Comparison of ENCODE assay signal across 24 cellular contexts in the genomic region with DNA sequence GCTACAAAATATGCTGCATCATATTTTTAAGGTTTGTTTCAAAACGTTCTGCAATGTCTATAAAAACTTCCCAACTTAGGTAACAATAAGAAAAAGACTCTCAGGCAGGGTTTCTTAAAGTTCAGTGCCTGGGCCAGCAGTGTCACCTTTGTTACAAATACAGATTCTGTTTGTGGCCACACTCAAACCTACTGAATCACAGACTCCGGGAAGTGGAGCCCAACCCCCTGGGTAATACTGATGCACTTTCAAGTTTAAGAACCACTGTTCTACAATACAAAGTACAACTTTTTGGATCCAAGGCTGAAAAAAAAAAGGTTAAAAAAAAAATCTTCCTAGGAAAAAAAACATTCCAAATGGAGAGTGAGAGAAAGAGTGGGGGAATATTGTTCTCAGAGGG.
DNase-seq lines count a peak whose midpoint lies in the region; ATAC-seq and TF ChIP-seq lines count a peak whose summit lies in the region.
"Had no signal": no experiment of that assay in that cellular context is flagged by ENCODE, and none has a peak within 500 bp of the region (broad histone marks: within the 10 kb centered on the region; RNA-seq: fewer than 3 reads in every experiment).

No MANE protein-coding gene starts in this region.

- no peak for TF ChIP-seq EP300 in sigmoid colon (IDR thresholded peaks at IDR 0.05)

- H3K27ac ChIP-seq in body of pancreas = peak overlapping the region; percentile 27 to 95 (median 91)
- peak overlapping the region in 1 of 2 donors; percentile 42 for H3K27ac ChIP-seq in left lung
- peak overlapping the region in 3 of 4 donors; percentile 2 to 67 (median 55) for H3K27ac ChIP-seq in sigmoid colon
- no peak overlapping the region for H3K27ac ChIP-seq in WERI-Rb-1
- H3K27ac ChIP-seq: C4-2B, thoracic aorta had no signal

- H3K27me3 ChIP-seq in body of pancreas (no peaks in the 10 kb centered on the region), left lung (no peaks in the 10 kb centered on the region), sigmoid colon (no peaks in the 10 kb centered on the region), WERI-Rb-1 (ENCODE audit: insufficient read depth, low read depth, severe bottlenecking) (no peaks in the 10 kb centered on the region)
- H3K27me3 ChIP-seq: cardiac muscle cell had no signal

- H3K4me3 ChIP-seq in body of pancreas (no peak overlapping the region), left lung (no peak overlapping the region), sigmoid colon (no peak overlapping the region), WERI-Rb-1 (ENCODE audit: low read depth, low read length) (no peak overlapping the region)
- H3K4me3 ChIP-seq: cardiac muscle cell, thoracic aorta had no signal

- WGBS in body of pancreas, 2 donors = 19 to 22% methylated on average over 2 of the region's 2 CpGs
- WGBS in sigmoid colon, 2 donors = 31% methylated on average over 2 of the region's 2 CpGs

- no peak for TF ChIP-seq POLR2A in body of pancreas (IDR thresholded peaks at IDR 0.05)
- no peak for TF ChIP-seq POLR2A in sigmoid colon (IDR thresholded peaks at IDR 0.05)

- ATAC-seq in body of pancreas (peak; percentile 46), left lung (peak; percentile 29), GM18909 (IDR thresholded peaks at IDR 0.05; ENCODE audit: poor library complexity, unreplicated experiment) (no peak)
- ATAC-seq: activated T-cell treated with anti-CD3 and anti-CD28 coated beads, Interleukin-2, amount 50 U/mL, for 72 hours; HepG2 had no signal

- TF ChIP-seq CTCF in body of pancreas (IDR thresholded peaks at IDR 0.05) (no peak), left lung (IDR thresholded peaks at IDR 0.05) (no peak), sigmoid colon (IDR thresholded peaks at IDR 0.05) (no peak), WERI-Rb-1 (IDR thresholded peaks at IDR 0.05; ENCODE audit: low read depth, low read length) (no peak)

- no peaks in the 10 kb centered on the region for H3K9me3 ChIP-seq in body of pancreas
- no peaks in the 10 kb centered on the region for H3K9me3 ChIP-seq in left lung
- H3K9me3 ChIP-seq in sigmoid colon = no peaks in the 10 kb centered on the region
- no peaks in the 10 kb centered on the region for H3K9me3 ChIP-seq in WERI-Rb-1 (ENCODE audit: severe bottlenecking)
- H3K9me3 ChIP-seq: thoracic aorta had no signal

- intact Hi-C loops in body of pancreas (cut with DNase I) = no loop called here
- intact Hi-C loops in left lung (cut with DNase I) = no loop called here
- intact Hi-C loops in sigmoid colon (cut with DNase I) = no loop called here

- peak; percentile 26 for DNase-seq in HT-29 (ENCODE audit: low spot score)
- DNase-seq in body of pancreas = peak; percentile 29 to 59 (median 48)
- no peak for DNase-seq in left lung
- no peak for DNase-seq in sigmoid colon
- DNase-seq in NCI-H2227 (lab: John Stamatoyannopoulos, UW; ENCODE audit: unreplicated experiment) = no peak
- DNase-seq in NCI-H1694 (lab: John Stamatoyannopoulos, UW) = no peak
- DNase-seq in WERI-Rb-1 = no peak
- DNase-seq: activated CD4-positive, alpha-beta T cell treated with anti-CD3 and anti-CD28 coated beads for 4 hours; activated naive CD4-positive, alpha-beta T cell treated with Interleukin-2 at 50 U/mL for 16 hours; activated T-cell treated with anti-CD3 and anti-CD28 coated beads, Interleukin-2, amount 50 U/mL, for 72 hours; amniotic stem cell; NCI-H1092 treated with DMSO at 0.1 percent for 48 hours; NCI-H1930; NCI-H2227 treated with DMSO at 0.1 percent for 48 hours; NCI-H748 treated with DMSO at 0.1 percent for 48 hours; SHP77 treated with DMSO at 0.1 percent for 48 hours; stimulated activated CD4-positive, alpha-beta T cell treated with anti-CD3 and anti-CD28 coated beads, Interleukin-12 subunit alpha, Interleukin-12 subunit beta, amount 100 ng/mL, for 4 hours; stimulated activated CD4-positive, alpha-beta T cell treated with anti-CD3 and anti-CD28 coated beads, Interleukin-4, amount 100 ng/mL, for 4 hours; stimulated activated naive CD4-positive, alpha-beta T cell treated with Interleukin-2 at 50 U/mL for 16 hours had no signal

- H3K36me3 ChIP-seq in body of pancreas (replicated peaks in 1 of 2; ENCODE audit: insufficient read depth in 1 of 2, low read depth in 2 of 2) = no peaks in the 10 kb centered on the region
- H3K36me3 ChIP-seq in left lung = no peaks in the 10 kb centered on the region
- H3K36me3 ChIP-seq in sigmoid colon = no peaks in the 10 kb centered on the region
- no peaks in the 10 kb centered on the region for H3K36me3 ChIP-seq in WERI-Rb-1
- H3K36me3 ChIP-seq: cardiac muscle cell, thoracic aorta had no signal

- H3K4me1 ChIP-seq in body of pancreas = peaks cover 65% of the 10 kb centered on the region
- H3K4me1 ChIP-seq in left lung = peaks cover 0 to 9% of the 10 kb centered on the region in 2 donors
- H3K4me1 ChIP-seq in sigmoid colon = peaks cover 0 to 34% (median 23%) of the 10 kb centered on the region in 4 donors

Comparison
In these comparisons a context has a peak if more than half of its experiments do, and no peak if none do; other contexts are left out.
1. DNase-seq: peak in HT-29 (single experiment) and body of pancreas (4 of 4); none in left lung (0 of 2), sigmoid colon (single experiment), NCI-H2227 (single experiment), NCI-H1694 (single experiment) and WERI-Rb-1 (single experiment).